ENCODE assay signal across 8 cellular contexts in the genomic region with DNA sequence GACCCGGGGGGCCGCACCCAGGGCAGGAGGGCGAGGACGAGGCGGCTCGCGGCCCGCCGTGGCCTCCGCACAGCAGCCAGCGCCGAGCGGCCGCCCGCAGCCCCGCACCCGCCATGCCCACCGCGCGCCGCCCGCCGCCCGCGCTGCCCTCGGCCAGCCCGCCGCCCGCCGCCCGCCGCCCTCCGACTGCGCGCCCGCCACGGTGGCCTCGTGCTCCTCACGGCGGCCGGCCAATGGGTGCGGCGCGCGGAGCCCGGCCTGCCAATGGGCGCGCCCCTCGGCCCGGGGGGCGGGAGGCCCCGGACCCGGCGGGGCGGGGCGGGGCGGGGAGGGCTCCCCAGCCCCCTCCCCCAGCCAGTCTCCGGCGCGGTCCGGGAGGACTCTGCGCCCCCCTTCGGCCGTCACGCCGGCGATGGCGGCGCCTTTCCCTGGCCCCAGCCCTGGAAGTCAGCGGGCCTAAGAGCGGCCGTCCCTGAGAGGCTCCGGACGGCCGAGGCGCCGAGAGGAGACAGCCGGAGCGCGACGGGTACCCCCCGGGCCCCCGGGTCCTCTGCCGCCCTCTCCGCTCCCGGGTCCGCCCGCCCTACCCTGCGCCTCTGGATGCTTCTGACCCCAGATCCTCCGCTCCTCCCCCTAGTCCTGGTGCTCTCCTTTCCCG. TPM values are rescaled to one million over a fixed set of nuclear protein-coding genes. Genes with fewer than 3 reads are reported as not detected.
DNase-seq lines count a peak whose midpoint lies in the region; ATAC-seq and TF ChIP-seq lines count a peak whose summit lies in the region.

TSS of gene NT5DC2 (minus strand) at position 235 of the 658 bp plus-strand sequence. CDS start at position 115, 120 bp downstream.

- no peaks in the 10 kb centered on the region for H3K27me3 ChIP-seq in OCI-LY3 (ENCODE audit: low read depth, low read length)

- H3K36me3 Mint-ChIP-seq in naive B cell: peaks cover 0 to under 1% of the 10 kb centered on the region in 2 donors

- TF ChIP-seq CTCF in OCI-LY3 (IDR thresholded peaks at IDR 0.05; ENCODE audit: low read depth, low read length): 0 out of 2 replicates have a peak, but pooled peaks have one; percentile 18

- peak within 1 kb of the TSS in 5 of 6 donors; percentile 49 to 88 (median 85) for H3K27ac Mint-ChIP-seq in naive B cell

- peak within 1 kb of the TSS; percentile 86 for H3K9ac ChIP-seq in OCI-LY3 (ENCODE audit: low read length)

- peak within 1 kb of the TSS; percentile 75 to 92 (median 86) for H3K4me3 Mint-ChIP-seq in naive B cell

- H3K9me3 Mint-ChIP-seq in naive B cell: no peaks in the 10 kb centered on the region

- peak within 1 kb of the TSS; percentile 90 for H3K4me3 ChIP-seq in OCI-LY3 (ENCODE audit: low read length)

- peak; percentile 24 for DNase-seq in NCI-H2029 (lab: John Stamatoyannopoulos, UW)
- DNase-seq in NCI-H2029 treated with DMSO at 0.1 percent for 48 hours (lab: John Stamatoyannopoulos, UW): no peak
- DNase-seq in activated T-helper 1 cell treated with Interleukin-2 at 50 U/mL for 16 hours (ENCODE audit: low read depth): peak; percentile 62
- DNase-seq in fibroblast of gingiva (ENCODE audit: low read depth): peak; percentile 68
- peak; percentile 69 for DNase-seq in naive B cell
- DNase-seq in stimulated activated naive CD8-positive, alpha-beta T cell treated with anti-CD3 and anti-CD28 coated beads, Interleukin-15, Interleukin-2, amounts not matched to agents 100 U/mL and 50 U/mL, for 24 hours: peak; percentile 81

- peaks cover 25 to 44% (median 43%) of the 10 kb centered on the region in 3 donors for H3K4me1 Mint-ChIP-seq in naive B cell

- ATAC-seq in HG03108 (IDR thresholded peaks at IDR 0.05; ENCODE audit: unreplicated experiment) (peak; percentile 25), naive B cell (ENCODE audit: low read depth in 2 of 2) (peak; percentile 29 to 32)
- peak; percentile 56 for ATAC-seq in stimulated activated naive CD8-positive, alpha-beta T cell treated with anti-CD3 and anti-CD28 coated beads, Interleukin-15, Interleukin-2, amounts not matched to agents 100 U/mL and 50 U/mL, for 24 hours

- peaks cover 30% of the 10 kb centered on the region for H3K4me1 ChIP-seq in OCI-LY3 (ENCODE audit: low read length)

- H2AFZ ChIP-seq in OCI-LY3 (ENCODE audit: low read depth, low read length): peak within 1 kb of the TSS; percentile 82

- peaks cover 0 to 6% (median 0%) of the 10 kb centered on the region in 3 donors for H3K27me3 Mint-ChIP-seq in naive B cell

- H3K4me2 ChIP-seq in OCI-LY3 (ENCODE audit: low read length): peak within 1 kb of the TSS; percentile 83

- peak within 1 kb of the TSS; percentile 28; the same call in 1 of the 2 replicates for H3K27ac ChIP-seq in OCI-LY3 (ENCODE audit: low read length)

- H4K20me1 ChIP-seq in OCI-LY3 (ENCODE audit: insufficient read depth, low read length): peaks cover 31% of the 10 kb centered on the region

- H3K79me2 ChIP-seq in OCI-LY3 (ENCODE audit: low read length): peaks cover 57% of the 10 kb centered on the region

- peaks cover 4% of the 10 kb centered on the region for H3K36me3 ChIP-seq in OCI-LY3 (replicated peaks; ENCODE audit: low read depth, low read length)

- no peaks in the 10 kb centered on the region for H3K9me3 ChIP-seq in OCI-LY3 (ENCODE audit: insufficient read depth, low read length)

RNA-seq across cellular contexts. Expression of gene NT5DC2, which starts in this region (rescaled TPM):
- polyA plus RNA-seq in naive B cell (ENCODE audit: low read depth in 6 of 6): under 1 TPM in 2 of 6 donors, not detected in 4; 0.13 to 0.86 TPM

Comparison
In these comparisons a context has a peak if more than half of its experiments do, and no peak if none do; other contexts are left out.
1. Peak in DNase-seq and ATAC-seq in naive B cell; RNA of the gene not detected or under 1 TPM.